Comparison of ENCODE assay signal across 21 cellular contexts in genomic region chr5:74242516-74242915, GRCh38.
"Had no signal": no experiment of that assay in that cellular context is flagged by ENCODE, and none has a peak within 500 bp of the region (broad histone marks: within the 10 kb centered on the region; RNA-seq: fewer than 3 reads in every experiment).

No MANE protein-coding gene starts in this region.

- H3K9me3 ChIP-seq: adrenal gland, ascending aorta, lower lobe of right lung, right lobe of liver, stomach, suprapubic skin, tibial nerve had no signal

- H3K4me1 ChIP-seq: ascending aorta, right lobe of liver, tibial nerve had no signal

- H3K4me3 ChIP-seq: adrenal gland, ascending aorta, coronary artery, lower lobe of right lung, neural progenitor cell, right lobe of liver, skin epidermis, stomach, suprapubic skin, tibial nerve had no signal

- H3K4me2 ChIP-seq: neural progenitor cell had no signal

- H3K9ac ChIP-seq: neural progenitor cell had no signal

- H3K27ac ChIP-seq: adrenal gland, ascending aorta, coronary artery, lower lobe of right lung, neural progenitor cell, right lobe of liver, stomach, suprapubic skin, tibial nerve had no signal

- ATAC-seq: left lobe of liver; naive thymus-derived CD4-positive, alpha-beta T cell; right lobe of liver; stimulated activated memory B cell treated with anti-CD40 and anti-IgM and Interleukin-4, amounts not matched to agents 10 μg/mL and 1 μg/mL and 100 μg/mL, for 72 hours had no signal

- H3K36me3 ChIP-seq: adrenal gland, ascending aorta, lower lobe of right lung, neural progenitor cell, right lobe of liver, stomach, suprapubic skin, tibial nerve had no signal

- H3K27me3 ChIP-seq: ascending aorta, neural progenitor cell, right lobe of liver, stomach, suprapubic skin, tibial nerve had no signal

- H3K4me3 Mint-ChIP-seq: activated naive CD8-positive, alpha-beta T cell; naive thymus-derived CD4-positive, alpha-beta T cell; neural progenitor cell; stimulated activated memory B cell treated with anti-CD40 and anti-IgM and Interleukin-4, amounts not matched to agents 10 μg/mL and 1 μg/mL and 100 μg/mL, for 72 hours; WTC11 had no signal

- H3K36me3 Mint-ChIP-seq: activated naive CD8-positive, alpha-beta T cell; naive thymus-derived CD4-positive, alpha-beta T cell; neural progenitor cell; stimulated activated memory B cell treated with anti-CD40 and anti-IgM and Interleukin-4, amounts not matched to agents 10 μg/mL and 1 μg/mL and 100 μg/mL, for 72 hours; WTC11 had no signal

- H2AFZ ChIP-seq: neural progenitor cell had no signal

- H3K4me1 Mint-ChIP-seq: stimulated activated memory B cell treated with anti-CD40 and anti-IgM and Interleukin-4, amounts not matched to agents 10 μg/mL and 1 μg/mL and 100 μg/mL, for 72 hours had no signal

- H3K27ac Mint-ChIP-seq: activated naive CD8-positive, alpha-beta T cell; naive thymus-derived CD4-positive, alpha-beta T cell; neural progenitor cell; stimulated activated memory B cell treated with anti-CD40 and anti-IgM and Interleukin-4, amounts not matched to agents 10 μg/mL and 1 μg/mL and 100 μg/mL, for 72 hours; WTC11 had no signal

- DNase-seq: activated gamma-delta T cell treated with Interleukin-2 at 50 U/mL for 16 hours; activated T-cell treated with anti-CD3 and anti-CD28 coated beads, Interleukin-2, amount 50 U/mL, for 1 hour; adrenal gland; cerebellar nuclear complex; lower lobe of right lung; naive thymus-derived CD4-positive, alpha-beta T cell; posterior cingulate gyrus; right lobe of liver; stimulated activated CD4-positive, alpha-beta T cell treated with anti-CD3 and anti-CD28 coated beads, Interleukin-2, amount 100 ng/mL, for 24 hours; stomach; T-helper 9 cell had no signal

- H3K9me3 Mint-ChIP-seq: naive thymus-derived CD4-positive, alpha-beta T cell; neural progenitor cell; stimulated activated memory B cell treated with anti-CD40 and anti-IgM and Interleukin-4, amounts not matched to agents 10 μg/mL and 1 μg/mL and 100 μg/mL, for 72 hours; WTC11 had no signal
